ENCODE assay signal across 22 cellular contexts in the genomic region with DNA sequence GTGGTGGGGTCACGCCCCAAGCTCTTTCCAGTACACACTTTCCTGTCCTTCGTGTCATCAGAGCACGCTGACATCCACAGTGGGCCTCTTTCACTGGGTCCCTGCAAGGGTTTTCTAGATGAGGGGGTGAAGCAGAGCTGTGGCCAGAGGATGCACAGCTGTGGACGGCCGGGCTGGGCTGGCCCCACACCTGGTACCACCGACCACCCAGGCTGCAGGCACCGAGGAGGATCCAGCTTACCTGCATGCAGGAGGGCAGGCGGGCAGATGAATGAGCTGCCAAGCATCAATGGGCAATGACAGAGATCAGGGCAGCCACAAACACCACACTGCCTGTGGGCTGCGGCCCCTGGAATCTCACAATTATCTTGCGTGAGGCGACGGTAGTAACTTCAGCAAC.
"Had no signal": no experiment of that assay in that cellular context is flagged by ENCODE, and none has a peak within 500 bp of the region (broad histone marks: within the 10 kb centered on the region; RNA-seq: fewer than 3 reads in every experiment).

No MANE protein-coding gene starts in this region.

- H3K4me3 Mint-ChIP-seq: naive thymus-derived CD4-positive, alpha-beta T cell; natural killer cell; nephron; stimulated activated naive B cell treated with anti-CD40 and anti-IgM and Interleukin-4, amounts not matched to agents 10 μg/mL and 1 μg/mL and 100 μg/mL, for 72 hours; stimulated activated naive CD8-positive, alpha-beta T cell treated with anti-CD3 and anti-CD28 coated beads, Interleukin-15, Interleukin-2, amounts not matched to agents 100 ng/mL and 50 ng/mL, for 24 hours had no signal

- DNase-seq: naive thymus-derived CD4-positive, alpha-beta T cell; natural killer cell; occipital lobe; posterior cingulate gyrus; psoas muscle; right cardiac atrium; right lobe of liver; spleen; stimulated activated CD4-positive, alpha-beta T cell treated with anti-CD3 and anti-CD28 coated beads, Interleukin-12 subunit alpha, Interleukin-12 subunit beta, amount 100 ng/mL, for 4 hours; stimulated activated CD4-positive, alpha-beta T cell treated with anti-CD3 and anti-CD28 coated beads, Interleukin-1b, Interleukin-23, amount 100 ng/mL, for 48 hours; stimulated activated CD4-positive, alpha-beta T cell treated with anti-CD3 and anti-CD28 coated beads, Interleukin-4, amount 100 ng/mL, for 1 hour; stimulated activated CD4-positive, alpha-beta T cell treated with anti-CD3 and anti-CD28 coated beads, Interleukin-4, amount 100 ng/mL, for 4 hours; stimulated activated CD8-positive, alpha-beta memory T cell treated with anti-CD3 and anti-CD28 coated beads, Interleukin-4, amount 100 ng/mL, for 48 hours; stimulated activated naive B cell treated with anti-CD40 and anti-IgM and Interleukin-4, amounts not matched to agents 10 μg/mL and 1 μg/mL and 100 μg/mL, for 72 hours; stimulated activated naive CD4-positive, alpha-beta T cell treated with Interleukin-2 at 50 U/mL for 16 hours; stomach; thyroid gland; trophoblast cell; upper lobe of left lung had no signal

- H3K4me1 Mint-ChIP-seq: natural killer cell; stimulated activated naive B cell treated with anti-CD40 and anti-IgM and Interleukin-4, amounts not matched to agents 10 μg/mL and 1 μg/mL and 100 μg/mL, for 72 hours had no signal

- H3K27ac Mint-ChIP-seq: naive thymus-derived CD4-positive, alpha-beta T cell; natural killer cell; nephron; progenitor cell of endocrine pancreas; stimulated activated naive B cell treated with anti-CD40 and anti-IgM and Interleukin-4, amounts not matched to agents 10 μg/mL and 1 μg/mL and 100 μg/mL, for 72 hours; stimulated activated naive CD8-positive, alpha-beta T cell treated with anti-CD3 and anti-CD28 coated beads, Interleukin-15, Interleukin-2, amounts not matched to agents 100 ng/mL and 50 ng/mL, for 24 hours had no signal

- ATAC-seq: naive thymus-derived CD4-positive, alpha-beta T cell; psoas muscle; right cardiac atrium; right lobe of liver; stimulated activated naive B cell treated with anti-CD40 and anti-IgM and Interleukin-4, amounts not matched to agents 10 μg/mL and 1 μg/mL and 100 μg/mL, for 72 hours had no signal

- H3K36me3 Mint-ChIP-seq: naive thymus-derived CD4-positive, alpha-beta T cell; stimulated activated naive B cell treated with anti-CD40 and anti-IgM and Interleukin-4, amounts not matched to agents 10 μg/mL and 1 μg/mL and 100 μg/mL, for 72 hours had no signal

- H3K9me3 Mint-ChIP-seq: natural killer cell; stimulated activated naive CD8-positive, alpha-beta T cell treated with anti-CD3 and anti-CD28 coated beads, Interleukin-15, Interleukin-2, amounts not matched to agents 100 ng/mL and 50 ng/mL, for 24 hours had no signal
